In genomic region chr9:20307662-20308061, GRCh38 we compare ENCODE assay signal across 20 cellular contexts.
DNase-seq lines count a peak whose midpoint lies in the region; ATAC-seq, FAIRE-seq and TF ChIP-seq lines count a peak whose summit lies in the region.
"Had no signal": no experiment of that assay in that cellular context is flagged by ENCODE, and none has a peak within 500 bp of the region (broad histone marks: within the 10 kb centered on the region; RNA-seq: fewer than 3 reads in every experiment).

No MANE protein-coding gene starts in this region.

- H3K9me2 ChIP-seq in GM23338 (ENCODE audit: insufficient read depth) = peaks cover 10% of the 10 kb centered on the region; the same call in 1 of the 2 replicates

- DNase-seq in GM23338 (ENCODE audit: low spot score) = peak; percentile 55
- DNase-seq in NCI-H1092 treated with DMSO at 0.1 percent for 48 hours (lab: John Stamatoyannopoulos, UW) = peak; percentile 15
- no peak for DNase-seq in astrocyte (ENCODE audit: low read depth)
- DNase-seq in left kidney (ENCODE audit: low read depth, low spot score) = peak; percentile 52
- no peak for DNase-seq in middle frontal gyrus (ENCODE audit: extremely low spot score, low spot score)
- DNase-seq in activated CD8-positive, alpha-beta memory T cell treated with anti-CD3 and anti-CD28 coated beads, Interleukin-2, amount 50 U/mL, for 4 hours = no peak
- DNase-seq in NCI-H1694 (lab: John Stamatoyannopoulos, UW) = no peak
- DNase-seq: CD4-positive, alpha-beta memory T cell; KBM-7; NCI-H1048; NCI-H187 treated with DMSO at 0.1 percent for 48 hours; OCI-M1; SW 1271 had no signal

- ATAC-seq in GM23338 (peak; percentile 72), HG02798 (IDR thresholded peaks at IDR 0.05; ENCODE audit: poor library complexity, unreplicated experiment) (no peak)

- H3K27ac ChIP-seq in GM23338 (ENCODE audit: low read depth) = no peak overlapping the region
- no peak overlapping the region for H3K27ac ChIP-seq in astrocyte (ENCODE audit: low read depth, low read length)
- H3K27ac ChIP-seq: HL-60, RWPE1, SJSA1 had no signal

- H3K27ac Mint-ChIP-seq in GM23338 (no peak overlapping the region), astrocyte (ENCODE audit: unreplicated experiment) (no peak overlapping the region)
- H3K27ac Mint-ChIP-seq: B cell; CD4-positive, alpha-beta memory T cell; T-helper 2 cell treated with Interferon-gamma antibody and Interleukin-4, amounts not matched to agents 5 μg/mL and 100 μg/mL, for 36 hours had no signal

- peak overlapping the region; percentile 65 for H2AFZ ChIP-seq in GM23338
- peak overlapping the region; percentile 30 for H2AFZ ChIP-seq in astrocyte (ENCODE audit: low read depth, low read length)

- no peaks in the 10 kb centered on the region for H3F3A ChIP-seq in GM23338 (replicated peaks; ENCODE audit: low read depth)

- TF ChIP-seq CTCF in GM23338 (conservative IDR thresholded peaks at IDR 0.05; ENCODE audit: low read depth in 2 of 2) (peak; percentile 37 to 39; a peak in 1 of 4 replicates), astrocyte (IDR thresholded peaks at IDR 0.05; ENCODE audit: insufficient read depth, low read depth, low read length) (no peak)

- no peaks in the 10 kb centered on the region for H3K79me2 ChIP-seq in GM23338 (replicated peaks; ENCODE audit: insufficient read depth)
- no peaks in the 10 kb centered on the region for H3K79me2 ChIP-seq in astrocyte (ENCODE audit: insufficient read depth, low read length)

- H3K27me3 ChIP-seq in GM23338 (ENCODE audit: insufficient read depth) (no peaks in the 10 kb centered on the region), astrocyte (ENCODE audit: insufficient read depth, low read length) (no peaks in the 10 kb centered on the region)
- H3K27me3 ChIP-seq: SJSA1 had no signal

- H3K4me2 ChIP-seq in GM23338 (peak overlapping the region; percentile 53; the same call in 1 of the 2 replicates), astrocyte (ENCODE audit: low read length) (peak overlapping the region; percentile 42)

- H4K20me1 ChIP-seq in GM23338 (replicated peaks; ENCODE audit: insufficient read depth) (no peaks in the 10 kb centered on the region), astrocyte (ENCODE audit: insufficient read depth, low read length) (no peaks in the 10 kb centered on the region)

- H3K4me1 ChIP-seq in GM23338 (ENCODE audit: insufficient read depth) = peaks cover 50% of the 10 kb centered on the region
- no peaks in the 10 kb centered on the region for H3K4me1 ChIP-seq in astrocyte (ENCODE audit: insufficient read depth, low read length)

- peaks cover 2% of the 10 kb centered on the region for H3K27me3 Mint-ChIP-seq in GM23338 (ENCODE audit: insufficient read depth, low read depth, poor library complexity)
- peaks cover 4% of the 10 kb centered on the region for H3K27me3 Mint-ChIP-seq in astrocyte (ENCODE audit: low read depth, unreplicated experiment)
- H3K27me3 Mint-ChIP-seq: CD4-positive, alpha-beta memory T cell had no signal

- no peaks in the 10 kb centered on the region for H3K36me3 Mint-ChIP-seq in GM23338 (ENCODE audit: low read depth)
- no peaks in the 10 kb centered on the region for H3K36me3 Mint-ChIP-seq in astrocyte (ENCODE audit: low read depth, unreplicated experiment)
- H3K36me3 Mint-ChIP-seq: CD4-positive, alpha-beta memory T cell had no signal

- H3K4me1 Mint-ChIP-seq in GM23338 (peaks cover 44% of the 10 kb centered on the region), astrocyte (ENCODE audit: low read depth, unreplicated experiment) (peaks cover under 1% of the 10 kb centered on the region)
- H3K4me1 Mint-ChIP-seq: B cell had no signal

- no peak for FAIRE-seq in astrocyte (lab: Jason Lieb, UNC)

- H3K9me3 ChIP-seq in astrocyte (ENCODE audit: insufficient read depth, low read depth, low read length) = no peaks in the 10 kb centered on the region
- H3K9me3 ChIP-seq: HAP-1, SJSA1 had no signal

- H3K36me3 ChIP-seq in GM23338 (ENCODE audit: insufficient read depth) (no peaks in the 10 kb centered on the region), astrocyte (ENCODE audit: insufficient read depth, low read length) (no peaks in the 10 kb centered on the region)
- H3K36me3 ChIP-seq: HAP-1, SJSA1 had no signal

- no peak overlapping the region for H3K4me3 ChIP-seq in GM23338
- no peak overlapping the region for H3K4me3 ChIP-seq in astrocyte (ENCODE audit: insufficient read depth, low read depth, low read length)
- H3K4me3 ChIP-seq: HAP-1, SJSA1 had no signal

- H3K9ac ChIP-seq in astrocyte (ENCODE audit: low read length) = no peak overlapping the region

- H3K4me3 Mint-ChIP-seq in GM23338 = no peak overlapping the region
- H3K4me3 Mint-ChIP-seq in astrocyte (ENCODE audit: unreplicated experiment) = no peak overlapping the region
- H3K4me3 Mint-ChIP-seq: B cell; CD4-positive, alpha-beta memory T cell; T-helper 2 cell treated with Interferon-gamma antibody and Interleukin-4, amounts not matched to agents 5 μg/mL and 100 μg/mL, for 36 hours had no signal

- H3K9me3 Mint-ChIP-seq in GM23338 (no peaks in the 10 kb centered on the region; the same call in 2 of the 3 replicates), astrocyte (ENCODE audit: unreplicated experiment) (peaks cover 3% of the 10 kb centered on the region)
- H3K9me3 Mint-ChIP-seq: CD4-positive, alpha-beta memory T cell; T-helper 2 cell treated with Interferon-gamma antibody and Interleukin-4, amounts not matched to agents 5 μg/mL and 100 μg/mL, for 36 hours had no signal

TF ChIP-seq in GM23338, 12 proteins besides CTCF, POLR2A, EP300 and RAD21:
- TF ChIP-seq POLR2AphosphoS5 (IDR thresholded peaks at IDR 0.05; ENCODE audit: low read depth) (no peak), ETS1 (IDR thresholded peaks at IDR 0.05) (no peak), JUNB (IDR thresholded peaks at IDR 0.05; ENCODE audit: unreplicated experiment) (no peak), ZNF462 (CRISPR knock-in tag; IDR thresholded peaks at IDR 0.05) (peak; percentile 78), EZH2phosphoT487 (IDR thresholded peaks at IDR 0.05; ENCODE audit: unreplicated experiment) (no peak)

Comparison
In these comparisons a context has a peak if more than half of its experiments do, and no peak if none do; other contexts are left out.
1. DNase-seq: peak in GM23338 (single experiment), NCI-H1092 treated with DMSO at 0.1 percent for 48 hours (single experiment) and left kidney (single experiment); none in astrocyte (single experiment), middle frontal gyrus (single experiment), activated CD8-positive, alpha-beta memory T cell treated with anti-CD3 and anti-CD28 coated beads, Interleukin-2, amount 50 U/mL, for 4 hours (single experiment) and NCI-H1694 (single experiment).